13 cellular contexts compared by ENCODE assay signal in genomic region chr22:29788339-29789279, GRCh38. TPM values are rescaled to one million over a fixed set of nuclear protein-coding genes. Genes with fewer than 3 reads are reported as not detected.
DNase-seq lines count a peak whose midpoint lies in the region; ATAC-seq, FAIRE-seq and TF ChIP-seq lines count a peak whose summit lies in the region.
"Had no signal": no experiment of that assay in that cellular context is flagged by ENCODE, and none has a peak within 500 bp of the region (broad histone marks: within the 10 kb centered on the region; RNA-seq: fewer than 3 reads in every experiment).

No MANE protein-coding gene starts in this region.

- no peak overlapping the region for H2AFZ ChIP-seq in HCT116 (ENCODE audit: low read depth, low read length, poor library complexity, severe bottlenecking)
- no peak overlapping the region for H2AFZ ChIP-seq in K562 (ENCODE audit: low read depth, low read length)
- H2AFZ ChIP-seq in osteoblast (ENCODE audit: low read length) = no peak overlapping the region

- BruUV-seq in HCT116 (replicated peaks; lab: Mats Ljungman, UMichigan) = TSS peak; percentile 60
- TSS peak; percentile 85 for BruUV-seq in K562 (replicated peaks; lab: Mats Ljungman, UMichigan)

- no peak for ATAC-seq in HCT116
- ATAC-seq in K562 = no peak
- ATAC-seq in GM18909 (IDR thresholded peaks at IDR 0.05; ENCODE audit: poor library complexity, unreplicated experiment) = no peak

- H3K79me2 ChIP-seq in HCT116 (ENCODE audit: insufficient read depth, low read length) = no peaks in the 10 kb centered on the region
- no peaks in the 10 kb centered on the region for H3K79me2 ChIP-seq in K562 (ENCODE audit: control insufficient read depth, insufficient read depth, low read length)
- H3K79me2 ChIP-seq in osteoblast (ENCODE audit: insufficient read depth, low read length) = no peaks in the 10 kb centered on the region

- H3K4me2 ChIP-seq in HCT116 (ENCODE audit: low read length) = no peak overlapping the region
- no peak overlapping the region for H3K4me2 ChIP-seq in K562 (ENCODE audit: insufficient read depth, low read length)
- H3K4me2 ChIP-seq in osteoblast (ENCODE audit: insufficient read depth, low read length) = no peak overlapping the region

- H3K27ac ChIP-seq in HCT116 (ENCODE audit: low read depth, low read length) (no peak overlapping the region), K562 (ENCODE audit: extremely low read depth, low read depth, low read length) (no peak overlapping the region), osteoblast (ENCODE audit: low read depth, low read length) (no peak overlapping the region)

- H3K9ac ChIP-seq in HCT116 (ENCODE audit: low read length) (no peak overlapping the region), K562 (ENCODE audit: insufficient read depth in 1 of 2, low read depth in 2 of 2, low read length in 2 of 2) (no peak overlapping the region)

- H3K9me2 ChIP-seq in HCT116 (ENCODE audit: insufficient read depth) = no peaks in the 10 kb centered on the region

- TF ChIP-seq CTCF in HCT116 (IDR thresholded peaks at IDR 0.05 in 2 of 3, conservative IDR thresholded peaks at IDR 0.05 in 1 of 3; ENCODE audit: borderline replicate concordance in 1 of 3, insufficient read depth in 1 of 3, low read depth in 2 of 3, low read length in 2 of 3) = no peak
- no peak for TF ChIP-seq CTCF in K562 (IDR thresholded peaks at IDR 0.05 in 2 of 3, conservative IDR thresholded peaks at IDR 0.05 in 1 of 3; ENCODE audit: insufficient read depth in 2 of 3, low read depth in 1 of 3, low read length in 3 of 3)
- no peak for TF ChIP-seq CTCF in osteoblast (IDR thresholded peaks at IDR 0.05; ENCODE audit: extremely low read depth, low read depth, low read length)

- in situ Hi-C loops in K562 (cut with MboI) = no loop called here

- no peaks in the 10 kb centered on the region for H4K20me1 ChIP-seq in HCT116 (ENCODE audit: insufficient read depth)
- H4K20me1 ChIP-seq in K562 (replicated peaks; ENCODE audit: control insufficient read depth, insufficient read depth, low read length) = no peaks in the 10 kb centered on the region
- H4K20me1 ChIP-seq in osteoblast (ENCODE audit: insufficient read depth, low read length) = no peaks in the 10 kb centered on the region

- TF ChIP-seq RAD21 in HCT116 (IDR thresholded peaks at IDR 0.05; ENCODE audit: low read depth) (no peak), K562 (CRISPR knock-in tag; conservative IDR thresholded peaks at IDR 0.05 in 1 of 2, IDR thresholded peaks at IDR 0.05 in 1 of 2) (no peak)

- no peak for TF ChIP-seq POLR2A in HCT116 (IDR thresholded peaks at IDR 0.05; ENCODE audit: borderline replicate concordance, extremely low read depth, insufficient read depth, insufficient read length)
- TF ChIP-seq POLR2A in K562 (conservative IDR thresholded peaks at IDR 0.05) = no peak

- CTCF ChIA-PET in HCT116 (lab: Charles Lee) = no interaction called here
- CTCF ChIA-PET in K562 (lab: Yijun Ruan, JAX; ENCODE audit: low intra/inter-chr PET ratio) = no interaction called here

- no peak for TF ChIP-seq EP300 in K562 (IDR thresholded peaks at IDR 0.05; ENCODE audit: low read length)

- H3K27me3 ChIP-seq in HCT116 (ENCODE audit: insufficient read depth, low read length) (no peaks in the 10 kb centered on the region), K562 (ENCODE audit: control insufficient read depth in 2 of 2, insufficient read depth in 2 of 2, low read length in 2 of 2) (no peaks in the 10 kb centered on the region), osteoblast (ENCODE audit: insufficient read depth, low read length) (no peaks in the 10 kb centered on the region)

- FAIRE-seq in K562 (lab: Jason Lieb, UNC) = no peak

- no peak overlapping the region for H3K4me3 ChIP-seq in HCT116 (replicated peaks in 1 of 2; ENCODE audit: low read depth in 1 of 2, low read length in 2 of 2)
- no peak overlapping the region for H3K4me3 ChIP-seq in K562
- H3K4me3 ChIP-seq in osteoblast (ENCODE audit: insufficient read depth, low read length) = no peak overlapping the region

- RAD21 ChIA-PET in HCT116 (lab: Charles Lee; ENCODE audit: low non-redundant PET in 1 of 2, low total read pairs in 2 of 2, uncharacterized antibody in 2 of 2, unreplicated experiment in 2 of 2) = no interaction called here

- intact Hi-C loops in HCT116 (cut with micrococcal nuclease) (no loop called here), K562 (cut with micrococcal nuclease) (no loop called here)

- H3K4me1 ChIP-seq in HCT116 (ENCODE audit: control insufficient read depth in 1 of 2, insufficient read depth in 2 of 2, low read length in 2 of 2) (no peaks in the 10 kb centered on the region), K562 (replicated peaks in 1 of 2; ENCODE audit: control insufficient read depth in 2 of 2, insufficient read depth in 2 of 2, low read length in 2 of 2) (no peaks in the 10 kb centered on the region; a peak in 1 of 5 replicates), osteoblast (ENCODE audit: insufficient read depth, low read length) (peaks cover 12% of the 10 kb centered on the region)

- H3K9me3 ChIP-seq in HCT116 (ENCODE audit: control insufficient read depth in 1 of 2, insufficient read depth in 1 of 2, low read depth in 1 of 2, low read length in 2 of 2) = no peaks in the 10 kb centered on the region
- no peaks in the 10 kb centered on the region for H3K9me3 ChIP-seq in K562 (replicated peaks; ENCODE audit: control insufficient read depth, insufficient read depth, low read depth, low read length)
- H3K9me3 ChIP-seq in osteoblast (ENCODE audit: low read depth, low read length) = no peaks in the 10 kb centered on the region

- DNase-seq in HCT116 (ENCODE audit: low read depth, low spot score) (no peak), MV-4-11 (lab: John Stamatoyannopoulos, UW) (peak; percentile 66), K562 (ENCODE audit: extremely low read depth in 1 of 4, low spot score in 3 of 4) (no peak), osteoblast (ENCODE audit: insufficient read length, low spot score, missing footprints) (peak; percentile 8), NCI-H2196 (lab: John Stamatoyannopoulos, UW; ENCODE audit: unreplicated experiment) (no peak)
- DNase-seq in activated CD8-positive, alpha-beta memory T cell treated with anti-CD3 and anti-CD28 coated beads, Interleukin-2, amount 50 U/mL, for 48 hours = no peak
- DNase-seq: ACHN, H7, NCI-H1436, NCI-H2029 treated with DMSO at 0.1 percent for 48 hours, NCI-H510A, NCI-H774 had no signal

- 85% methylated on average over 9 of the region's 27 CpGs for WGBS in K562 (ENCODE audit: insufficient coverage, low coverage, missing lambda C conversion rate)

- POLR2A ChIA-PET in HCT116 (lab: Charles Lee) (no interaction called here), K562 (lab: Yijun Ruan, JAX) (interaction anchor here (1.2 kb wide), 1 partner anchor 9 kb away, joined by 5 read pairs; no protein-coding TSS in a partner anchor)

- peaks cover 12 to 27% of the 10 kb centered on the region in 2 experiments; a peak in 3 of 4 replicates for H3K36me3 ChIP-seq in HCT116 (ENCODE audit: control insufficient read depth in 1 of 2, insufficient read depth in 2 of 2, low read length in 2 of 2)
- peaks cover 50% of the 10 kb centered on the region; the same call in 1 of the 3 replicates for H3K36me3 ChIP-seq in K562 (ENCODE audit: control insufficient read depth, insufficient read depth, low read length)
- peaks cover 54% of the 10 kb centered on the region for H3K36me3 ChIP-seq in osteoblast (ENCODE audit: insufficient read depth, low read length)

- H3K9me1 ChIP-seq in K562 (ENCODE audit: control insufficient read depth, insufficient read depth, low read length) = no peaks in the 10 kb centered on the region

RNA-seq across cellular contexts. Expression of gene UQCR10, which starts 21.4 kb away (rescaled TPM):
- total RNA-seq in HCT116 (2021; ENCODE audit: unreplicated experiment) (119 TPM), K562 (2014; rRNA removed) (163 and 185 TPM in 2 replicates), K562 (2014; rRNA removed; fragmentation: Illumina TruSeq; extraction: Trizol) (90.3 and 128 TPM in 2 replicates), K562 (2015; rRNA removed; fragmentation: Illumina TruSeq; extraction: Trizol) (232 and 248 TPM in 2 replicates), K562 (2021) (149 and 161 TPM in 2 replicates), osteoblast (43.0 and 52.1 TPM in 2 replicates)
- 184 and 198 TPM in 2 replicates for polyA plus RNA-seq in HCT116 (2012)
- 12.0 and 23.9 TPM in 2 replicates for total RNA-seq in K562 (2011; cell fraction: chromatin; rRNA removed; ENCODE audit: low replicate concordance)
- 50.0 and 78.2 TPM in 2 replicates for total RNA-seq in K562 (2011; cell fraction: nucleolus; rRNA removed)
- 41.6 and 44.7 TPM in 2 replicates for total RNA-seq in K562 (2011; cell fraction: nucleoplasm; rRNA removed)
- polyA plus RNA-seq in K562 (2011; rRNA removed) (149 and 226 TPM in 2 replicates), K562 (2014; fragmentation: Illumina TruSeq; extraction: Trizol) (203 and 231 TPM in 2 replicates), K562 (2014; fragmentation: Nextera tagmentation; extraction: Ambion mirVana) (100 to 1,000 TPM; 785 to 903 TPM), K562 (2014; rRNA removed) (136 and 159 TPM in 2 replicates)
- 237 and 307 TPM in 2 replicates for polyA plus RNA-seq in K562 (2011; cell fraction: cytosol; rRNA removed)
- 98.1 and 122 TPM in 2 replicates for polyA plus RNA-seq in K562 (2011; cell fraction: nucleus; rRNA removed)
- polyA plus RNA-seq in K562 (2012) = 117 and 225 TPM in 2 replicates
- 52.0 and 72.4 TPM in 2 replicates for polyA minus RNA-seq in K562 (2011; rRNA and poly(A)+ RNA removed)
- 67.5 and 71.5 TPM in 2 replicates for polyA minus RNA-seq in K562 (2011; cell fraction: cytosol; rRNA and poly(A)+ RNA removed)
- polyA minus RNA-seq in K562 (2011; cell fraction: nucleus; rRNA and poly(A)+ RNA removed) = 26.8 and 64.8 TPM in 2 replicates

RNA-seq across cellular contexts. Expression of gene ZMAT5, which starts 21.8 kb away (rescaled TPM):
- total RNA-seq in HCT116 (2021; ENCODE audit: unreplicated experiment) (16.0 TPM), K562 (2014; rRNA removed) (16.8 and 18.4 TPM in 2 replicates), K562 (2014; rRNA removed; fragmentation: Illumina TruSeq; extraction: Trizol) (4.9 and 5.8 TPM in 2 replicates), K562 (2015; rRNA removed; fragmentation: Illumina TruSeq; extraction: Trizol) (11.2 and 11.9 TPM in 2 replicates), K562 (2021) (15.2 and 18.2 TPM in 2 replicates), osteoblast (13.0 and 15.6 TPM in 2 replicates)
- 18.2 and 20.0 TPM in 2 replicates for polyA plus RNA-seq in HCT116 (2012)
- 3.0 and 5.9 TPM in 2 replicates for total RNA-seq in K562 (2011; cell fraction: chromatin; rRNA removed; ENCODE audit: low replicate concordance)
- total RNA-seq in K562 (2011; cell fraction: nucleolus; rRNA removed) = 4.9 and 6.5 TPM in 2 replicates
- 5.4 and 7.4 TPM in 2 replicates for total RNA-seq in K562 (2011; cell fraction: nucleoplasm; rRNA removed)
- polyA plus RNA-seq in K562 (2011; rRNA removed) (11.9 and 15.5 TPM in 2 replicates), K562 (2014; fragmentation: Illumina TruSeq; extraction: Trizol) (15.3 and 19.2 TPM in 2 replicates), K562 (2014; fragmentation: Nextera tagmentation; extraction: Ambion mirVana) (10 to 100 TPM in 1 of 2 experiments, 1 to 10 TPM in 1; 2.0 to 10.2 TPM), K562 (2014; rRNA removed) (20.3 and 25.2 TPM in 2 replicates)
- polyA plus RNA-seq in K562 (2011; cell fraction: cytosol; rRNA removed) = 19.7 and 37.7 TPM in 2 replicates
- polyA plus RNA-seq in K562 (2011; cell fraction: nucleus; rRNA removed) = 6.1 and 7.3 TPM in 2 replicates
- 14.4 and 25.5 TPM in 2 replicates for polyA plus RNA-seq in K562 (2012)
- 2.2 and 4.1 TPM in 2 replicates for polyA minus RNA-seq in K562 (2011; rRNA and poly(A)+ RNA removed)
- 1.4 and 4.5 TPM in 2 replicates for polyA minus RNA-seq in K562 (2011; cell fraction: cytosol; rRNA and poly(A)+ RNA removed)
- 1.3 and 2.7 TPM in 2 replicates for polyA minus RNA-seq in K562 (2011; cell fraction: nucleus; rRNA and poly(A)+ RNA removed)

RNA-seq across cellular contexts. Expression of gene ASCC2, which starts 49.5 kb away (rescaled TPM):
- total RNA-seq in HCT116 (2021; ENCODE audit: unreplicated experiment) (68.6 TPM), K562 (2014; rRNA removed) (22.9 and 33.0 TPM in 2 replicates), K562 (2014; rRNA removed; fragmentation: Illumina TruSeq; extraction: Trizol) (20.2 and 20.4 TPM in 2 replicates), K562 (2015; rRNA removed; fragmentation: Illumina TruSeq; extraction: Trizol) (26.6 and 27.3 TPM in 2 replicates), K562 (2021) (42.5 and 45.1 TPM in 2 replicates), osteoblast (21.0 and 28.3 TPM in 2 replicates)
- polyA plus RNA-seq in HCT116 (2012) = 61.7 and 63.2 TPM in 2 replicates
- 87.8 and 154 TPM in 2 replicates for total RNA-seq in K562 (2011; cell fraction: chromatin; rRNA removed; ENCODE audit: low replicate concordance)
- 77.8 and 91.1 TPM in 2 replicates for total RNA-seq in K562 (2011; cell fraction: nucleolus; rRNA removed)
- total RNA-seq in K562 (2011; cell fraction: nucleoplasm; rRNA removed) = 95.8 and 138 TPM in 2 replicates
- polyA plus RNA-seq in K562 (2011; rRNA removed) (26.8 and 34.4 TPM in 2 replicates), K562 (2014; fragmentation: Illumina TruSeq; extraction: Trizol) (46.7 and 47.4 TPM in 2 replicates), K562 (2014; fragmentation: Nextera tagmentation; extraction: Ambion mirVana) (1 to 10 TPM; 4.0 TPM), K562 (2014; rRNA removed) (33.8 and 36.2 TPM in 2 replicates)
- 26.4 and 36.5 TPM in 2 replicates for polyA plus RNA-seq in K562 (2011; cell fraction: cytosol; rRNA removed)
- polyA plus RNA-seq in K562 (2011; cell fraction: nucleus; rRNA removed) = 47.8 and 75.5 TPM in 2 replicates
- 35.6 and 43.4 TPM in 2 replicates for polyA plus RNA-seq in K562 (2012)
- polyA minus RNA-seq in K562 (2011; rRNA and poly(A)+ RNA removed) = 29.8 and 30.7 TPM in 2 replicates
- 24.3 and 25.7 TPM in 2 replicates for polyA minus RNA-seq in K562 (2011; cell fraction: cytosol; rRNA and poly(A)+ RNA removed)
- polyA minus RNA-seq in K562 (2011; cell fraction: nucleus; rRNA and poly(A)+ RNA removed) = 22.9 and 27.5 TPM in 2 replicates

Comparison
In these comparisons a context has a peak if more than half of its experiments do, and no peak if none do; other contexts are left out.
1. DNase-seq: peak in MV-4-11 (single experiment) and osteoblast (single experiment); none in HCT116 (single experiment), K562 (0 of 4), activated CD8-positive, alpha-beta memory T cell treated with anti-CD3 and anti-CD28 coated beads, Interleukin-2, amount 50 U/mL, for 48 hours (single experiment) and NCI-H2196 (single experiment).
2. Of the 22 proteins assayed by ChIP-seq in both K562 and HCT116: peak only in K562: ZBTB33; only in HCT116: none; in both: none; in neither: 21.